Comparison of ENCODE assay signal across 5 cellular contexts in the genomic region with DNA sequence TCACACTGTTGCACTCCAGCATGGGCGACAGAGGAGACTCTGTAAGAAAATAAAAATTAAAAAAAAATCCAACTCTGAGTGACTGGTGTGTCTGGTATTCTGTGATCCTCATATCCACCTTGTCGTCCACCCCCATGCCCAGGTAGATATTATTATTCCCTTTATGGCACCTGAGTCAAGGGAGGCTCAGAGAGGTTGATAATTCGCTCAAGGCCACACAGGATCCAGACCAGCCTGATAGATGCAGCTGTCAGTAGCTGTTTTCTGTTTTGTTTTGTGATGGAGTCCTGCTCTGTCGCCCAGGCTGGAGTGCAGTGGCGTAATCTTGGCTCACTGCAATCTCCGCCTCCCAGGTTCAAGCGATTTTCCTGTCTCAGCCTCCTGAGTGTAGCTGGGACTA.
TF ChIP-seq lines count a peak whose summit lies in the region.

No MANE protein-coding gene starts in this region.

TF ChIP-seq in HepG2, 621 proteins besides CTCF, POLR2A, EP300 and RAD21:
- TF ChIP-seq ZNF768 (CRISPR knock-in tag; IDR thresholded peaks at IDR 0.05) (peak; percentile 94), ZMYM3 (CRISPR knock-in tag; IDR thresholded peaks at IDR 0.05) (0 out of 2 replicates have a peak, but pooled peaks have one; percentile 48), NFYC (CRISPR knock-in tag; IDR thresholded peaks at IDR 0.05) (no peak)

TF ChIP-seq in A549, 52 proteins besides CTCF, POLR2A, EP300 and RAD21:
- TF ChIP-seq CBX8 (IDR thresholded peaks at IDR 0.05) (no peak), ZNF302 (CRISPR knock-in tag; IDR thresholded peaks at IDR 0.05) (no peak), ZFP36 (IDR thresholded peaks at IDR 0.05; ENCODE audit: borderline replicate concordance, partially characterized antibody) (peak; percentile 41)
- TF ChIP-seq, protein P1, sequence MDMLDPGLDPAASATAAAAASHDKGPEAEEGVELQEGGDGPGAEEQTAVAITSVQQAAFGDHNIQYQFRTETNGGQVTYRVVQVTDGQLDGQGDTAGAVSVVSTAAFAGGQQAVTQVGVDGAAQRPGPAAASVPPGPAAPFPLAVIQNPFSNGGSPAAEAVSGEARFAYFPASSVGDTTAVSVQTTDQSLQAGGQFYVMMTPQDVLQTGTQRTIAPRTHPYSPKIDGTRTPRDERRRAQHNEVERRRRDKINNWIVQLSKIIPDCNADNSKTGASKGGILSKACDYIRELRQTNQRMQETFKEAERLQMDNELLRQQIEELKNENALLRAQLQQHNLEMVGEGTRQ (IDR thresholded peaks at IDR 0.05): no peak

TF ChIP-seq in HEK293, 187 proteins besides CTCF, POLR2A, EP300 and RAD21 (continues in another document):
- TF ChIP-seq, protein P2, sequence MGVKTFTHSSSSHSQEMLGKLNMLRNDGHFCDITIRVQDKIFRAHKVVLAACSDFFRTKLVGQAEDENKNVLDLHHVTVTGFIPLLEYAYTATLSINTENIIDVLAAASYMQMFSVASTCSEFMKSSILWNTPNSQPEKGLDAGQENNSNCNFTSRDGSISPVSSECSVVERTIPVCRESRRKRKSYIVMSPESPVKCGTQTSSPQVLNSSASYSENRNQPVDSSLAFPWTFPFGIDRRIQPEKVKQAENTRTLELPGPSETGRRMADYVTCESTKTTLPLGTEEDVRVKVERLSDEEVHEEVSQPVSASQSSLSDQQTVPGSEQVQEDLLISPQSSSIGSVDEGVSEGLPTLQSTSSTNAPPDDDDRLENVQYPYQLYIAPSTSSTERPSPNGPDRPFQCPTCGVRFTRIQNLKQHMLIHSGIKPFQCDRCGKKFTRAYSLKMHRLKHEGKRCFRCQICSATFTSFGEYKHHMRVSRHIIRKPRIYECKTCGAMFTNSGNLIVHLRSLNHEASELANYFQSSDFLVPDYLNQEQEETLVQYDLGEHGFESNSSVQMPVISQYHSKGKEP (tag by site-specific recombination; IDR thresholded peaks at IDR 0.05): no peak
- TF ChIP-seq, protein P3, sequence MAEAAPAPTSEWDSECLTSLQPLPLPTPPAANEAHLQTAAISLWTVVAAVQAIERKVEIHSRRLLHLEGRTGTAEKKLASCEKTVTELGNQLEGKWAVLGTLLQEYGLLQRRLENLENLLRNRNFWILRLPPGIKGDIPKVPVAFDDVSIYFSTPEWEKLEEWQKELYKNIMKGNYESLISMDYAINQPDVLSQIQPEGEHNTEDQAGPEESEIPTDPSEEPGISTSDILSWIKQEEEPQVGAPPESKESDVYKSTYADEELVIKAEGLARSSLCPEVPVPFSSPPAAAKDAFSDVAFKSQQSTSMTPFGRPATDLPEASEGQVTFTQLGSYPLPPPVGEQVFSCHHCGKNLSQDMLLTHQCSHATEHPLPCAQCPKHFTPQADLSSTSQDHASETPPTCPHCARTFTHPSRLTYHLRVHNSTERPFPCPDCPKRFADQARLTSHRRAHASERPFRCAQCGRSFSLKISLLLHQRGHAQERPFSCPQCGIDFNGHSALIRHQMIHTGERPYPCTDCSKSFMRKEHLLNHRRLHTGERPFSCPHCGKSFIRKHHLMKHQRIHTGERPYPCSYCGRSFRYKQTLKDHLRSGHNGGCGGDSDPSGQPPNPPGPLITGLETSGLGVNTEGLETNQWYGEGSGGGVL (tag by site-specific recombination; IDR thresholded peaks at IDR 0.05): no peak
- TF ChIP-seq, protein P4, sequence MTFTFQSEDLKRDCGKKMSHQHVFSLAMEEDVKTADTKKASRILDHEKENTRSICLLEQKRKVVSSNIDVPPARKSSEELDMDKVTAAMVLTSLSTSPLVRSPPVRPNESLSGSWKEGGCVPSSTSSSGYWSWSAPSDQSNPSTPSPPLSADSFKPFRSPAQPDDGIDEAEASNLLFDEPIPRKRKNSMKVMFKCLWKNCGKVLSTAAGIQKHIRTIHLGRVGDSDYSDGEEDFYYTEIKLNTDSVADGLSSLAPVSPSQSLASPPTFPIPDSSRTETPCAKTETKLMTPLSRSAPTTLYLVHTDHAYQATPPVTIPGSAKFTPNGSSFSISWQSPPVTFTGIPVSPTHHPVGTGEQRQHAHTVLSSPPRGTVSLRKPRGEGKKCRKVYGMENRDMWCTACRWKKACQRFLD (tag by site-specific recombination; IDR thresholded peaks at IDR 0.05): no peak
- no peak for TF ChIP-seq ZXDB (tag by site-specific recombination; IDR thresholded peaks at IDR 0.05)

TF ChIP-seq in K562, 482 proteins besides CTCF, POLR2A, EP300 and RAD21:
- TF ChIP-seq BCOR (IDR thresholded peaks at IDR 0.05) (peak; percentile 80), SMARCA5 (IDR thresholded peaks at IDR 0.05) (0 out of 2 replicates have a peak, but pooled peaks have one; percentile 42), KDM1A (IDR thresholded peaks at IDR 0.05) (0 out of 4 replicates have a peak, but pooled peaks of 1 of the 2 experiments have one; percentile 8), RBM25 (IDR thresholded peaks at IDR 0.05; ENCODE audit: low read depth, low read length, severe bottlenecking) (peak; percentile 73), PHB (CRISPR knock-in tag; IDR thresholded peaks at IDR 0.05) (no peak), BRD9 (IDR thresholded peaks at IDR 0.05; ENCODE audit: low read depth, partially characterized antibody) (peak; percentile 42), ZFP36 (IDR thresholded peaks at IDR 0.05; ENCODE audit: low read depth, low read length, partially characterized antibody) (peak; percentile 74), TCF7L2 (IDR thresholded peaks at IDR 0.05; ENCODE audit: low read depth, low read length) (no peak)

TF ChIP-seq in SK-N-SH, 30 proteins besides CTCF, POLR2A, EP300 and RAD21:
- TF ChIP-seq, protein P5, sequence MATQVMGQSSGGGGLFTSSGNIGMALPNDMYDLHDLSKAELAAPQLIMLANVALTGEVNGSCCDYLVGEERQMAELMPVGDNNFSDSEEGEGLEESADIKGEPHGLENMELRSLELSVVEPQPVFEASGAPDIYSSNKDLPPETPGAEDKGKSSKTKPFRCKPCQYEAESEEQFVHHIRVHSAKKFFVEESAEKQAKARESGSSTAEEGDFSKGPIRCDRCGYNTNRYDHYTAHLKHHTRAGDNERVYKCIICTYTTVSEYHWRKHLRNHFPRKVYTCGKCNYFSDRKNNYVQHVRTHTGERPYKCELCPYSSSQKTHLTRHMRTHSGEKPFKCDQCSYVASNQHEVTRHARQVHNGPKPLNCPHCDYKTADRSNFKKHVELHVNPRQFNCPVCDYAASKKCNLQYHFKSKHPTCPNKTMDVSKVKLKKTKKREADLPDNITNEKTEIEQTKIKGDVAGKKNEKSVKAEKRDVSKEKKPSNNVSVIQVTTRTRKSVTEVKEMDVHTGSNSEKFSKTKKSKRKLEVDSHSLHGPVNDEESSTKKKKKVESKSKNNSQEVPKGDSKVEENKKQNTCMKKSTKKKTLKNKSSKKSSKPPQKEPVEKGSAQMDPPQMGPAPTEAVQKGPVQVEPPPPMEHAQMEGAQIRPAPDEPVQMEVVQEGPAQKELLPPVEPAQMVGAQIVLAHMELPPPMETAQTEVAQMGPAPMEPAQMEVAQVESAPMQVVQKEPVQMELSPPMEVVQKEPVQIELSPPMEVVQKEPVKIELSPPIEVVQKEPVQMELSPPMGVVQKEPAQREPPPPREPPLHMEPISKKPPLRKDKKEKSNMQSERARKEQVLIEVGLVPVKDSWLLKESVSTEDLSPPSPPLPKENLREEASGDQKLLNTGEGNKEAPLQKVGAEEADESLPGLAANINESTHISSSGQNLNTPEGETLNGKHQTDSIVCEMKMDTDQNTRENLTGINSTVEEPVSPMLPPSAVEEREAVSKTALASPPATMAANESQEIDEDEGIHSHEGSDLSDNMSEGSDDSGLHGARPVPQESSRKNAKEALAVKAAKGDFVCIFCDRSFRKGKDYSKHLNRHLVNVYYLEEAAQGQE (IDR thresholded peaks at IDR 0.05; ENCODE audit: low read depth, low read length): no peak
- TF ChIP-seq JUND (IDR thresholded peaks at IDR 0.05) (no peak), MEF2A (IDR thresholded peaks at IDR 0.05; ENCODE audit: borderline replicate concordance, low read depth) (no peak), TEAD4 (IDR thresholded peaks at IDR 0.05; ENCODE audit: borderline replicate concordance, insufficient read depth) (no peak), RCOR1 (IDR thresholded peaks at IDR 0.05; ENCODE audit: low read length) (no peak), POLR2AphosphoS5 (IDR thresholded peaks at IDR 0.05; ENCODE audit: low read depth, low read length) (no peak), EZH2phosphoT487 (IDR thresholded peaks at IDR 0.05; ENCODE audit: borderline replicate concordance, low read depth) (no peak), RFX5 (IDR thresholded peaks at IDR 0.05; ENCODE audit: low read length) (no peak), SMC3 (IDR thresholded peaks at IDR 0.05; ENCODE audit: low read depth, low read length) (no peak), GATA2 (CRISPR knock-in tag; IDR thresholded peaks at IDR 0.05) (no peak), TAF1 (IDR thresholded peaks at IDR 0.05; ENCODE audit: borderline replicate concordance, low read depth, low read length) (no peak), FOSL2 (IDR thresholded peaks at IDR 0.05; ENCODE audit: borderline replicate concordance, low read depth) (no peak), YY1 (IDR thresholded peaks at IDR 0.05; ENCODE audit: low read depth) (no peak), RXRA (IDR thresholded peaks at IDR 0.05; ENCODE audit: borderline replicate concordance, low read depth) (no peak), NFIC (IDR thresholded peaks at IDR 0.05; ENCODE audit: borderline replicate concordance) (no peak), SIN3A (IDR thresholded peaks at IDR 0.05; ENCODE audit: borderline replicate concordance, low read depth, low read length) (no peak)
- TF ChIP-seq, protein P1 (IDR thresholded peaks at IDR 0.05; ENCODE audit: borderline replicate concordance, low read depth, low read length): no peak
- TF ChIP-seq, protein P6, sequence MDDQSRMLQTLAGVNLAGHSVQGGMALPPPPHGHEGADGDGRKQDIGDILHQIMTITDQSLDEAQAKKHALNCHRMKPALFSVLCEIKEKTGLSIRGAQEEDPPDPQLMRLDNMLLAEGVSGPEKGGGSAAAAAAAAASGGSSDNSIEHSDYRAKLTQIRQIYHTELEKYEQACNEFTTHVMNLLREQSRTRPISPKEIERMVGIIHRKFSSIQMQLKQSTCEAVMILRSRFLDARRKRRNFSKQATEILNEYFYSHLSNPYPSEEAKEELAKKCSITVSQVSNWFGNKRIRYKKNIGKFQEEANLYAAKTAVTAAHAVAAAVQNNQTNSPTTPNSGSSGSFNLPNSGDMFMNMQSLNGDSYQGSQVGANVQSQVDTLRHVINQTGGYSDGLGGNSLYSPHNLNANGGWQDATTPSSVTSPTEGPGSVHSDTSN (IDR thresholded peaks at IDR 0.05): no peak
- TF ChIP-seq, protein P7, sequence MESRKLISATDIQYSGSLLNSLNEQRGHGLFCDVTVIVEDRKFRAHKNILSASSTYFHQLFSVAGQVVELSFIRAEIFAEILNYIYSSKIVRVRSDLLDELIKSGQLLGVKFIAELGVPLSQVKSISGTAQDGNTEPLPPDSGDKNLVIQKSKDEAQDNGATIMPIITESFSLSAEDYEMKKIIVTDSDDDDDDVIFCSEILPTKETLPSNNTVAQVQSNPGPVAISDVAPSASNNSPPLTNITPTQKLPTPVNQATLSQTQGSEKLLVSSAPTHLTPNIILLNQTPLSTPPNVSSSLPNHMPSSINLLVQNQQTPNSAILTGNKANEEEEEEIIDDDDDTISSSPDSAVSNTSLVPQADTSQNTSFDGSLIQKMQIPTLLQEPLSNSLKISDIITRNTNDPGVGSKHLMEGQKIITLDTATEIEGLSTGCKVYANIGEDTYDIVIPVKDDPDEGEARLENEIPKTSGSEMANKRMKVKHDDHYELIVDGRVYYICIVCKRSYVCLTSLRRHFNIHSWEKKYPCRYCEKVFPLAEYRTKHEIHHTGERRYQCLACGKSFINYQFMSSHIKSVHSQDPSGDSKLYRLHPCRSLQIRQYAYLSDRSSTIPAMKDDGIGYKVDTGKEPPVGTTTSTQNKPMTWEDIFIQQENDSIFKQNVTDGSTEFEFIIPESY (IDR thresholded peaks at IDR 0.05; ENCODE audit: borderline replicate concordance, low read depth): no peak
- TF ChIP-seq, protein P8, sequence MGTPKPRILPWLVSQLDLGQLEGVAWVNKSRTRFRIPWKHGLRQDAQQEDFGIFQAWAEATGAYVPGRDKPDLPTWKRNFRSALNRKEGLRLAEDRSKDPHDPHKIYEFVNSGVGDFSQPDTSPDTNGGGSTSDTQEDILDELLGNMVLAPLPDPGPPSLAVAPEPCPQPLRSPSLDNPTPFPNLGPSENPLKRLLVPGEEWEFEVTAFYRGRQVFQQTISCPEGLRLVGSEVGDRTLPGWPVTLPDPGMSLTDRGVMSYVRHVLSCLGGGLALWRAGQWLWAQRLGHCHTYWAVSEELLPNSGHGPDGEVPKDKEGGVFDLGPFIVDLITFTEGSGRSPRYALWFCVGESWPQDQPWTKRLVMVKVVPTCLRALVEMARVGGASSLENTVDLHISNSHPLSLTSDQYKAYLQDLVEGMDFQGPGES (IDR thresholded peaks at IDR 0.05; ENCODE audit: low read depth, low read length): no peak
